In genomic region chr12:58148405-58148804, GRCh38 we compare ENCODE assay signal across 12 cellular contexts.
DNase-seq lines count a peak whose midpoint lies in the region; ATAC-seq and TF ChIP-seq lines count a peak whose summit lies in the region.
"Had no signal": no experiment of that assay in that cellular context is flagged by ENCODE, and none has a peak within 500 bp of the region (broad histone marks: within the 10 kb centered on the region; RNA-seq: fewer than 3 reads in every experiment).

No MANE protein-coding gene starts in this region.

- ATAC-seq in GM18909 (IDR thresholded peaks at IDR 0.05; ENCODE audit: poor library complexity, unreplicated experiment) (no peak), GM21717 (IDR thresholded peaks at IDR 0.05; ENCODE audit: unreplicated experiment) (no peak)
- ATAC-seq: GM12878 had no signal

- no peak overlapping the region for H3K27ac Mint-ChIP-seq in endothelial cell (ENCODE audit: unreplicated experiment)
- no peak overlapping the region for H3K27ac Mint-ChIP-seq in activated T-cell treated with anti-CD3 and anti-CD28 coated beads, Interleukin-2, amount 50 U/mL, for 24 hours

- DNase-seq in GM04503 (ENCODE audit: low read depth) (peak; percentile 31), NCI-H69 (lab: John Stamatoyannopoulos, UW) (peak; percentile 91), endothelial cell (ENCODE audit: low spot score) (peak; percentile 4), pulmonary artery endothelial cell (ENCODE audit: low read depth, low spot score) (peak; percentile 82), GDM1 (lab: John Stamatoyannopoulos, UW) (no peak)
- no peak for DNase-seq in activated T-cell treated with anti-CD3 and anti-CD28 coated beads, Interleukin-2, amount 50 U/mL, for 24 hours
- DNase-seq: activated CD4-positive, alpha-beta T cell treated with anti-CD3 and anti-CD28 coated beads, Interleukin-2, amount 50 U/mL, for 1 hour; sigmoid colon; stimulated activated naive CD4-positive, alpha-beta T cell had no signal

- H3K4me3 Mint-ChIP-seq in endothelial cell (ENCODE audit: unreplicated experiment), result no peak overlapping the region
- no peak overlapping the region for H3K4me3 Mint-ChIP-seq in activated T-cell treated with anti-CD3 and anti-CD28 coated beads, Interleukin-2, amount 50 U/mL, for 24 hours

- no peaks in the 10 kb centered on the region for H3K27me3 Mint-ChIP-seq in endothelial cell (ENCODE audit: unreplicated experiment)
- H3K27me3 Mint-ChIP-seq in activated T-cell treated with anti-CD3 and anti-CD28 coated beads, Interleukin-2, amount 50 U/mL, for 24 hours, result peaks cover 11% of the 10 kb centered on the region

- no peaks in the 10 kb centered on the region for H3K36me3 Mint-ChIP-seq in endothelial cell (ENCODE audit: low read depth, unreplicated experiment)
- H3K36me3 Mint-ChIP-seq in activated T-cell treated with anti-CD3 and anti-CD28 coated beads, Interleukin-2, amount 50 U/mL, for 24 hours (ENCODE audit: low read depth), result no peaks in the 10 kb centered on the region

- no peaks in the 10 kb centered on the region for H3K9me3 Mint-ChIP-seq in endothelial cell (ENCODE audit: unreplicated experiment)
- peaks cover 4% of the 10 kb centered on the region for H3K9me3 Mint-ChIP-seq in activated T-cell treated with anti-CD3 and anti-CD28 coated beads, Interleukin-2, amount 50 U/mL, for 24 hours

- H3K4me1 Mint-ChIP-seq in endothelial cell (ENCODE audit: unreplicated experiment), result peaks cover 3% of the 10 kb centered on the region
- H3K4me1 Mint-ChIP-seq in activated T-cell treated with anti-CD3 and anti-CD28 coated beads, Interleukin-2, amount 50 U/mL, for 24 hours (ENCODE audit: low read depth), result no peaks in the 10 kb centered on the region

- no peak for TF ChIP-seq CTCF in endothelial cell (IDR thresholded peaks at IDR 0.05; ENCODE audit: unreplicated experiment)

Comparison
In these comparisons a context has a peak if more than half of its experiments do, and no peak if none do; other contexts are left out.
1. DNase-seq: peak in GM04503 (single experiment), NCI-H69 (single experiment), endothelial cell (single experiment) and pulmonary artery endothelial cell (single experiment); none in activated T-cell treated with anti-CD3 and anti-CD28 coated beads, Interleukin-2, amount 50 U/mL, for 24 hours (single experiment) and GDM1 (single experiment).